In the genomic region with DNA sequence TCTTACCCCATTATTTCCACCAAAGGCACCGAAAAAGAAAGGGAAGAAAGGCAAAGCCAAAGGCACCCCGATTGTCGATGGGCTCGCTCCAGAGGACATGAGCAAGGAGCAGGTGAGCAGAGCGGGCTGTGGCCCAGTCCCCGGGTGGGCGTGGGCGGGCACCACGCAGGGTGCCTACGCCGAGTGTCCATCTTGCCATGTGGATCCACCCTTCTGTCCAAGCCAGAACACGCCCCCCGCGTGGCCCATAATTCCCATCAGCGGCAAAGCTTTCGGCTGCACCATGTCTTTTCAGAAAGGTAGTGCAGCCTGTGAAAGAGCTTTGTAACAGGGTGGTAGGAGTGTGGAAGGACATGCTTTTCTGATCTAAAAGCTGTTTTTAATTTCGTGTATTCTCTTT, we compare ENCODE assay signal across 39 cellular contexts. TPM values are rescaled to one million over a fixed set of nuclear protein-coding genes. Genes with fewer than 3 reads are reported as not detected.
"Had no signal": no experiment of that assay in that cellular context is flagged by ENCODE, and none has a peak within 500 bp of the region (broad histone marks: within the 10 kb centered on the region; RNA-seq: fewer than 3 reads in every experiment).

No MANE protein-coding gene starts in this region.

- H3K4me3 Mint-ChIP-seq: activated B cell treated with CpG ODN at 0.5 μM for 24 hours; activated CD4-positive, alpha-beta memory T cell treated with anti-CD3 and anti-CD28 coated beads for 36 hours; activated CD4-positive, alpha-beta T cell treated with anti-CD3 and anti-CD28 coated beads, Interleukin-2, amount 10 ng/mL, durations not matched to agents 24 days and 14 days; activated CD8-positive, alpha-beta T cell treated with anti-CD3 and anti-CD28 coated beads for 36 hours; activated naive CD4-positive, alpha-beta T cell treated with anti-CD3 and anti-CD28 coated beads for 36 hours; activated naive CD8-positive, alpha-beta T cell treated with anti-CD3 and anti-CD28 coated beads for 36 hours; activated T-cell treated with anti-CD3 and anti-CD28 coated beads, Interleukin-2, amount 50 U/mL, for 4 hours; activated T-cell treated with anti-CD3 and anti-CD28 coated beads, Interleukin-2, amount 50 U/mL, for 72 hours; activated T-helper 1 cell treated with anti-CD3 and anti-CD28 coated beads, Interleukin-12 subunit alpha, Interleukin-12 subunit beta, Interleukin-2, Interleukin-4 antibody, amounts not matched to agents 30 ng/mL and 10 ng/mL and 1 ng/mL, durations not matched to agents 14 hours and 24 hours and 36 hours; activated T-helper 17 cell treated with anti-CD3 and anti-CD28 coated beads, Interleukin-2, amount 50 U/mL, for 72 hours; T-helper 1 cell treated with Interleukin-12 subunit alpha and Interleukin-12 subunit beta and Interleukin-4 antibody, amounts not matched to agents 30 μg/mL and 1 μg/mL, for 36 hours; T-helper 2 cell treated with Interferon-gamma antibody and Interleukin-4, amounts not matched to agents 5 μg/mL and 100 μg/mL, for 36 hours had no signal

- H3K9me3 ChIP-seq: adrenal gland, body of pancreas, breast epithelium had no signal

- DNase-seq: activated B cell treated with CpG ODN at 0.5 μM for 24 hours; activated CD4-positive, alpha-beta memory T cell treated with anti-CD3 and anti-CD28 coated beads for 36 hours; activated CD4-positive, alpha-beta T cell treated with anti-CD3 and anti-CD28 coated beads for 4 hours; activated CD4-positive, alpha-beta T cell treated with anti-CD3 and anti-CD28 coated beads, Interleukin-2, amount 10 ng/mL, durations not matched to agents 24 days and 14 days; activated CD4-positive, alpha-beta T cell treated with anti-CD3 and anti-CD28 coated beads, Interleukin-2, amount 50 U/mL, for 1 hour; activated CD4-positive, alpha-beta T cell treated with anti-CD3 and anti-CD28 coated beads, Interleukin-2, amount 50 U/mL, for 4 hours; activated CD4-positive, CD25-positive, alpha-beta regulatory T cell treated with anti-CD3 and anti-CD28 coated beads, Interleukin-2, amount 50 U/mL, for 72 hours; activated CD8-positive, alpha-beta memory T cell treated with anti-CD3 and anti-CD28 coated beads, Interleukin-2, amount 50 U/mL, for 4 hours; activated CD8-positive, alpha-beta T cell treated with anti-CD3 and anti-CD28 coated beads for 36 hours; activated effector memory CD4-positive, alpha-beta T cell treated with anti-CD3 and anti-CD28 coated beads, Interleukin-2, amount 50 U/mL, for 16 hours; activated gamma-delta T cell treated with Interleukin-2 at 50 U/mL for 16 hours; activated naive CD4-positive, alpha-beta T cell; activated naive CD4-positive, alpha-beta T cell treated with anti-CD3 and anti-CD28 coated beads for 36 hours; activated naive CD4-positive, alpha-beta T cell treated with anti-CD3 and anti-CD28 coated beads, Interleukin-2, amount 50 U/mL, for 16 hours; activated naive CD8-positive, alpha-beta T cell treated with anti-CD3 and anti-CD28 coated beads for 36 hours; activated T-cell treated with anti-CD3 and anti-CD28 coated beads for 4 hours; activated T-cell treated with anti-CD3 and anti-CD28 coated beads, Interleukin-2, amount 50 U/mL, for 1 hour; activated T-cell treated with anti-CD3 and anti-CD28 coated beads, Interleukin-2, amount 50 U/mL, for 4 hours; activated T-cell treated with anti-CD3 and anti-CD28 coated beads, Interleukin-2, amount 50 U/mL, for 72 hours; adrenal gland; amniotic stem cell; aorta; body of pancreas; brain microvascular endothelial cell; central memory CD4-positive, alpha-beta T cell; T-helper 1 cell; T-helper 2 cell; T-helper 9 cell had no signal

- ATAC-seq: activated CD8-positive, alpha-beta T cell treated with anti-CD3 and anti-CD28 coated beads for 36 hours; activated naive CD4-positive, alpha-beta T cell treated with anti-CD3 and anti-CD28 coated beads, Interleukin-2, amount 50 U/mL, for 72 hours; activated T-cell treated with anti-CD3 and anti-CD28 coated beads, Interleukin-2, amount 50 U/mL, for 4 hours; activated T-cell treated with anti-CD3 and anti-CD28 coated beads, Interleukin-2, amount 50 U/mL, for 72 hours; activated T-helper 17 cell treated with anti-CD3 and anti-CD28 coated beads, Interleukin-2, amount 50 U/mL, for 72 hours; body of pancreas had no signal

- H3K27me3 Mint-ChIP-seq: activated B cell treated with CpG ODN at 0.5 μM for 24 hours; activated CD4-positive, alpha-beta memory T cell treated with anti-CD3 and anti-CD28 coated beads for 36 hours; activated CD4-positive, alpha-beta T cell treated with anti-CD3 and anti-CD28 coated beads, Interleukin-2, amount 10 ng/mL, durations not matched to agents 24 days and 14 days; activated CD8-positive, alpha-beta T cell treated with anti-CD3 and anti-CD28 coated beads for 36 hours; activated naive CD8-positive, alpha-beta T cell treated with anti-CD3 and anti-CD28 coated beads for 36 hours; activated T-helper 17 cell treated with anti-CD3 and anti-CD28 coated beads, Interleukin-2, amount 50 U/mL, for 72 hours had no signal

- H3K27me3 ChIP-seq: adrenal gland, body of pancreas, brain microvascular endothelial cell, breast epithelium had no signal

- H3K4me3 ChIP-seq: adrenal gland, body of pancreas, breast epithelium had no signal

- H3K36me3 ChIP-seq: breast epithelium had no signal

- H3K27ac Mint-ChIP-seq: activated B cell treated with CpG ODN at 0.5 μM for 24 hours; activated CD4-positive, alpha-beta memory T cell treated with anti-CD3 and anti-CD28 coated beads for 36 hours; activated CD4-positive, alpha-beta T cell treated with anti-CD3 and anti-CD28 coated beads, Interleukin-2, amount 10 ng/mL, durations not matched to agents 24 days and 14 days; activated CD8-positive, alpha-beta T cell treated with anti-CD3 and anti-CD28 coated beads for 36 hours; activated naive CD4-positive, alpha-beta T cell treated with anti-CD3 and anti-CD28 coated beads for 36 hours; activated naive CD4-positive, alpha-beta T cell treated with anti-CD3 and anti-CD28 coated beads, Interleukin-2, amount 50 U/mL, for 72 hours; activated naive CD8-positive, alpha-beta T cell treated with anti-CD3 and anti-CD28 coated beads for 36 hours; activated T-cell treated with anti-CD3 and anti-CD28 coated beads, Interleukin-2, amount 50 U/mL, for 72 hours; activated T-helper 1 cell treated with anti-CD3 and anti-CD28 coated beads, Interleukin-12 subunit alpha, Interleukin-12 subunit beta, Interleukin-2, Interleukin-4 antibody, amounts not matched to agents 30 ng/mL and 10 ng/mL and 1 ng/mL, durations not matched to agents 14 hours and 24 hours and 36 hours; activated T-helper 17 cell treated with anti-CD3 and anti-CD28 coated beads, Interleukin-2, amount 50 U/mL, for 72 hours; T-helper 1 cell treated with Interleukin-12 subunit alpha and Interleukin-12 subunit beta and Interleukin-4 antibody, amounts not matched to agents 30 μg/mL and 1 μg/mL, for 36 hours; T-helper 2 cell treated with Interferon-gamma antibody and Interleukin-4, amounts not matched to agents 5 μg/mL and 100 μg/mL, for 36 hours had no signal

- H3K27ac ChIP-seq: adrenal gland, body of pancreas, brain microvascular endothelial cell, breast epithelium, VCaP had no signal

- H3K9me3 Mint-ChIP-seq: activated B cell treated with CpG ODN at 0.5 μM for 24 hours; activated CD8-positive, alpha-beta T cell treated with anti-CD3 and anti-CD28 coated beads for 36 hours; activated T-cell treated with anti-CD3 and anti-CD28 coated beads, Interleukin-2, amount 50 U/mL, for 4 hours; activated T-helper 17 cell treated with anti-CD3 and anti-CD28 coated beads, Interleukin-2, amount 50 U/mL, for 72 hours had no signal

RNA-seq across cellular contexts. Expression of a gene that starts 8.4 kb away (rescaled TPM):
- total RNA-seq: activated CD4-positive, alpha-beta T cell treated with anti-CD3 and anti-CD28 coated beads, Interleukin-2, amount 10 ng/mL, durations not matched to agents 24 days and 14 days had no signal

RNA-seq across cellular contexts. Expression of a gene that starts 49.5 kb away (rescaled TPM):
- total RNA-seq: activated B cell treated with CpG ODN at 0.5 μM for 24 hours; activated CD4-positive, alpha-beta memory T cell treated with anti-CD3 and anti-CD28 coated beads for 36 hours; activated CD4-positive, alpha-beta T cell treated with anti-CD3 and anti-CD28 coated beads, Interleukin-2, amount 10 ng/mL, durations not matched to agents 24 days and 14 days; activated CD8-positive, alpha-beta memory T cell treated with anti-CD3 and anti-CD28 coated beads for 36 hours; activated CD8-positive, alpha-beta T cell treated with anti-CD3 and anti-CD28 coated beads for 36 hours; activated naive CD4-positive, alpha-beta T cell treated with anti-CD3 and anti-CD28 coated beads for 36 hours; activated naive CD4-positive, alpha-beta T cell treated with anti-CD3 and anti-CD28 coated beads, Interleukin-2, amount 50 U/mL, for 72 hours; activated naive CD8-positive, alpha-beta T cell treated with anti-CD3 and anti-CD28 coated beads for 36 hours; activated T-cell treated with anti-CD3 and anti-CD28 coated beads, Interleukin-2, amount 50 U/mL, for 4 hours; activated T-cell treated with anti-CD3 and anti-CD28 coated beads, Interleukin-2, amount 50 U/mL, for 72 hours; activated T-helper 1 cell treated with anti-CD3 and anti-CD28 coated beads, Interleukin-12 subunit alpha, Interleukin-12 subunit beta, Interleukin-2, Interleukin-4 antibody, amounts not matched to agents 30 ng/mL and 10 ng/mL and 1 ng/mL, durations not matched to agents 14 hours and 24 hours and 36 hours; adrenal gland; aorta; astrocyte; body of pancreas; breast epithelium; cardiac septum; cerebellum had no signal
